ENCODE assay signal across 25 cellular contexts in the genomic region with DNA sequence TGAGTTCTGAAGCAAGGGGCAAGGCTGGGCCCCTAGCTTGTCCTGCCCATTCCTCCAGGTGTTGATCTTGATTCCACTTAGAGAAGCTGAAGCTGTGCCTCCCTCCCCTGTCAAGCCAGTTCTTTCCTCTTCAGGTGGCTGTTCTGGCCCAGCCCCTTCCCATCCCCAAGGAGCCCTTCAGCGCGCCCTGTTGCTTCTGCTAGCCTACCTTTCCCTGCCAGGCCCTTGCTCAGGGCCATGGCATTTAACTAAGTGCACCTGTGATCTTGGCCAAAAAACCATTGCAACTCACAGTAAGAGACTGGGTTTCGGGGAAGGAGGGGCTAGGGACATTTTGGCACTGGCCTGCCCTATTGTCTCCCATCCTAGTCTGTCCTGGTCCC. TPM values are rescaled to one million over a fixed set of nuclear protein-coding genes. Genes with fewer than 3 reads are reported as not detected.
DNase-seq lines count a peak whose midpoint lies in the region; ATAC-seq and TF ChIP-seq lines count a peak whose summit lies in the region.
"Had no signal": no experiment of that assay in that cellular context is flagged by ENCODE, and none has a peak within 500 bp of the region (broad histone marks: within the 10 kb centered on the region; RNA-seq: fewer than 3 reads in every experiment).

No MANE protein-coding gene starts in this region.

- WGBS in psoas muscle, 3 donors = 96 to 100% (median 97%) methylated on average over 3 of the region's 3 CpGs
- 84% methylated on average over 3 of the region's 3 CpGs for WGBS in prostate gland

- H3K9me3 ChIP-seq in psoas muscle (no peaks in the 10 kb centered on the region), prostate gland (no peaks in the 10 kb centered on the region), vagina (no peaks in the 10 kb centered on the region)
- H3K9me3 ChIP-seq: BLaER1 treated with 17β-estradiol and CSF1 and Interleukin-3, amounts not matched to agents 10 nM and 100 nM; Caco-2 had no signal

- H3K27me3 ChIP-seq in psoas muscle (ENCODE audit: insufficient read depth in 3 of 3, low read length in 2 of 3) (no peaks in the 10 kb centered on the region), prostate gland (replicated peaks; ENCODE audit: insufficient read depth) (no peaks in the 10 kb centered on the region), vagina (no peaks in the 10 kb centered on the region)
- H3K27me3 ChIP-seq: BLaER1 treated with 17β-estradiol and CSF1 and Interleukin-3, amounts not matched to agents 10 nM and 100 nM had no signal

- peaks cover 29% of the 10 kb centered on the region for H3K4me1 Mint-ChIP-seq in activated T-cell treated with anti-CD3 and anti-CD28 coated beads, Interleukin-2, amount 50 U/mL, for 24 hours (ENCODE audit: low read depth)
- H3K4me1 Mint-ChIP-seq in activated T-cell treated with anti-CD3 and anti-CD28 coated beads, Interleukin-2, amount 50 U/mL, for 72 hours (ENCODE audit: low read depth) = peaks cover 25% of the 10 kb centered on the region

- intact Hi-C loops in psoas muscle (cut with DNase I) (no loop called here), prostate gland (cut with DNase I) (loop anchor here (5.0 to 10.0 kb wide), 2 partner anchors 88 to 410 kb away; a partner anchor contains a TSS), vagina (cut with DNase I) (loop anchor here (5.0 kb wide), 1 partner anchor 87 kb away; a partner anchor contains a TSS)

- ATAC-seq in activated T-cell treated with anti-CD3 and anti-CD28 coated beads, Interleukin-2, amount 50 U/mL, for 72 hours (replicated peaks in 1 of 2) = no peak
- no peak for ATAC-seq in psoas muscle
- ATAC-seq in HG02798 (IDR thresholded peaks at IDR 0.05; ENCODE audit: poor library complexity, unreplicated experiment) = no peak
- ATAC-seq: PC-3 had no signal

- peaks cover 31% of the 10 kb centered on the region for H3K36me3 Mint-ChIP-seq in activated T-cell treated with anti-CD3 and anti-CD28 coated beads, Interleukin-2, amount 50 U/mL, for 24 hours (ENCODE audit: low read depth)
- H3K36me3 Mint-ChIP-seq in activated T-cell treated with anti-CD3 and anti-CD28 coated beads, Interleukin-2, amount 50 U/mL, for 72 hours (ENCODE audit: insufficient read depth in 2 of 2) = peaks cover 2 to 3% of the 10 kb centered on the region in 2 donors

- POLR2A ChIA-PET in RWPE1 (lab: Yijun Ruan, JAX; ENCODE audit: low non-redundant PET) = interaction anchor here (0.7 kb wide), 1 partner anchor 17 kb away, joined by 5 read pairs; a partner anchor contains a TSS

- DNase-seq in activated T-cell treated with anti-CD3 and anti-CD28 coated beads, Interleukin-2, amount 50 U/mL, for 24 hours = no peak
- DNase-seq in activated T-cell treated with anti-CD3 and anti-CD28 coated beads, Interleukin-2, amount 50 U/mL, for 72 hours = no peak
- DNase-seq in DMS79 (lab: John Stamatoyannopoulos, UW) = peak; percentile 74
- no peak for DNase-seq in RWPE1 (ENCODE audit: low spot score)
- DNase-seq in psoas muscle = no peak
- DNase-seq in prostate gland (ENCODE audit: low spot score) = no peak
- no peak for DNase-seq in vagina (ENCODE audit: extremely low spot score in 2 of 2)
- DNase-seq: Caco-2, GF-D8, GOT3, HCEC 1CT, NCI-H1048, NCI-H1417 treated with DMSO at 0.1 percent for 48 hours, NCI-H1694 treated with DMSO at 0.1 percent for 48 hours, NCI-H2081, NCI-H2171 treated with DMSO at 0.1 percent for 48 hours, NCI-H524 treated with DMSO at 0.1 percent for 48 hours, NCI-H774, PC-3, SHP77 had no signal

- no peaks in the 10 kb centered on the region for H3K9me3 Mint-ChIP-seq in activated T-cell treated with anti-CD3 and anti-CD28 coated beads, Interleukin-2, amount 50 U/mL, for 24 hours
- H3K9me3 Mint-ChIP-seq in activated T-cell treated with anti-CD3 and anti-CD28 coated beads, Interleukin-2, amount 50 U/mL, for 72 hours = no peaks in the 10 kb centered on the region

- H3K27me3 Mint-ChIP-seq in activated T-cell treated with anti-CD3 and anti-CD28 coated beads, Interleukin-2, amount 50 U/mL, for 24 hours = no peaks in the 10 kb centered on the region
- H3K27me3 Mint-ChIP-seq in activated T-cell treated with anti-CD3 and anti-CD28 coated beads, Interleukin-2, amount 50 U/mL, for 72 hours (ENCODE audit: low read depth) = no peaks in the 10 kb centered on the region
- H3K27me3 Mint-ChIP-seq: CD4-positive, alpha-beta memory T cell had no signal

- CTCF ChIA-PET in RWPE1 (lab: Yijun Ruan, JAX) = no interaction called here

- peak overlapping the region; percentile 44 for H3K27ac Mint-ChIP-seq in activated T-cell treated with anti-CD3 and anti-CD28 coated beads, Interleukin-2, amount 50 U/mL, for 24 hours
- no peak overlapping the region for H3K27ac Mint-ChIP-seq in activated T-cell treated with anti-CD3 and anti-CD28 coated beads, Interleukin-2, amount 50 U/mL, for 72 hours

- no peak for TF ChIP-seq POLR2A in prostate gland (IDR thresholded peaks at IDR 0.05)
- TF ChIP-seq POLR2A in vagina (IDR thresholded peaks at IDR 0.05) = no peak

- H3K4me1 ChIP-seq in psoas muscle (peaks cover 17% of the 10 kb centered on the region), prostate gland (replicated peaks) (peaks cover 13% of the 10 kb centered on the region), vagina (peaks cover 18% of the 10 kb centered on the region)

- H3K4me3 Mint-ChIP-seq in activated T-cell treated with anti-CD3 and anti-CD28 coated beads, Interleukin-2, amount 50 U/mL, for 24 hours = no peak overlapping the region
- no peak overlapping the region for H3K4me3 Mint-ChIP-seq in activated T-cell treated with anti-CD3 and anti-CD28 coated beads, Interleukin-2, amount 50 U/mL, for 72 hours

- peak overlapping the region; percentile 97 for H3K27ac ChIP-seq in RWPE1
- H3K27ac ChIP-seq in psoas muscle = peak overlapping the region; percentile 16
- H3K27ac ChIP-seq in prostate gland = no peak overlapping the region
- no peak overlapping the region for H3K27ac ChIP-seq in vagina
- H3K27ac ChIP-seq: KMS-11, SK-N-MC had no signal

- TF ChIP-seq CTCF in RWPE1 (conservative IDR thresholded peaks at IDR 0.05; ENCODE audit: low read depth) (no peak), psoas muscle (IDR thresholded peaks at IDR 0.05) (no peak), prostate gland (IDR thresholded peaks at IDR 0.05) (no peak), vagina (IDR thresholded peaks at IDR 0.05) (no peak)

- H3K4me3 ChIP-seq in psoas muscle = no peak overlapping the region
- no peak overlapping the region for H3K4me3 ChIP-seq in prostate gland
- no peak overlapping the region for H3K4me3 ChIP-seq in vagina
- H3K4me3 ChIP-seq: SK-N-MC had no signal

- H3K36me3 ChIP-seq in psoas muscle (ENCODE audit: insufficient read depth in 1 of 2, low read depth in 1 of 2) (peaks cover 0 to 3% of the 10 kb centered on the region in 2 donors), prostate gland (no peaks in the 10 kb centered on the region), vagina (no peaks in the 10 kb centered on the region)

RNA-seq across cellular contexts. Expression of a gene that starts 1.9 kb away (rescaled TPM):
- 100 to 1,000 TPM; 145 to 159 TPM for total RNA-seq in activated T-cell treated with anti-CD3 and anti-CD28 coated beads, Interleukin-2, amount 50 U/mL, for 72 hours
- total RNA-seq in psoas muscle = 10 to 100 TPM; 55.1 to 65.7 (median 59.6) TPM
- polyA plus RNA-seq in psoas muscle = 10 to 100 TPM; 30.5 to 49.5 (median 46.9) TPM
- total RNA-seq in prostate gland = 100 to 1,000 TPM; 128 to 223 TPM
- 109 TPM for total RNA-seq in vagina

RNA-seq across cellular contexts. Expression of a gene that starts 13.1 kb away (rescaled TPM):
- total RNA-seq in activated T-cell treated with anti-CD3 and anti-CD28 coated beads, Interleukin-2, amount 50 U/mL, for 72 hours = 10 to 100 TPM; 24.8 to 29.8 TPM
- total RNA-seq in psoas muscle (10 to 100 TPM in 1 of 4 donors, 1 to 10 TPM in 3; 7.5 to 10.4 (median 9.1) TPM), prostate gland (10 to 100 TPM; 50.2 to 60.3 TPM), vagina (35.4 TPM)
- polyA plus RNA-seq in psoas muscle = 10 to 100 TPM; 11.0 to 19.9 (median 13.4) TPM

RNA-seq across cellular contexts. Expression of a gene that starts 15.2 kb away (rescaled TPM):
- 10 to 100 TPM; 42.0 to 45.7 TPM for total RNA-seq in activated T-cell treated with anti-CD3 and anti-CD28 coated beads, Interleukin-2, amount 50 U/mL, for 72 hours
- total RNA-seq in psoas muscle (10 to 100 TPM; 11.1 to 17.0 (median 13.7) TPM), prostate gland (100 to 1,000 TPM in 1 of 2 donors, 10 to 100 TPM in 1; 56.0 to 101 TPM), vagina (43.5 TPM)
- polyA plus RNA-seq in psoas muscle = 1 to 10 TPM; 4.1 to 8.7 (median 8.5) TPM

RNA-seq across cellular contexts. Expression of a gene that starts 16.6 kb away (rescaled TPM):
- total RNA-seq in activated T-cell treated with anti-CD3 and anti-CD28 coated beads, Interleukin-2, amount 50 U/mL, for 72 hours = 10 to 100 TPM; 31.9 to 35.1 TPM
- total RNA-seq in psoas muscle (100 to 1,000 TPM; 100 to 150 (median 112) TPM), prostate gland (100 to 1,000 TPM; 168 to 183 TPM), vagina (91.3 TPM)
- 10 to 100 TPM; 60.6 to 98.8 (median 85.7) TPM for polyA plus RNA-seq in psoas muscle

RNA-seq across cellular contexts. Expression of a gene that starts 23.9 kb away (rescaled TPM):
- 100 to 1,000 TPM; 490 to 562 TPM for total RNA-seq in activated T-cell treated with anti-CD3 and anti-CD28 coated beads, Interleukin-2, amount 50 U/mL, for 72 hours
- total RNA-seq in psoas muscle (100 to 1,000 TPM in 3 of 4 donors, 10 to 100 TPM in 1; 82.8 to 259 (median 209) TPM), prostate gland (100 to 1,000 TPM; 110 to 186 TPM), vagina (185 TPM)
- 100 to 1,000 TPM; 102 to 397 (median 233) TPM for polyA plus RNA-seq in psoas muscle

Comparison
In these comparisons a context has a peak if more than half of its experiments do, and no peak if none do; other contexts are left out.
1. H3K27ac ChIP-seq: peak in RWPE1 (single experiment) and psoas muscle (single experiment); none in prostate gland (0 of 2) and vagina (single experiment).
2. intact Hi-C loops: an anchor here in prostate gland (5.0 to 10.0 kb wide) and vagina (5.0 kb wide); none called in psoas muscle.